21 cellular contexts compared by ENCODE assay signal in genomic region chr13:66424417-66424816, GRCh38.
A peak's percentile ranks its signal among the peaks of the same experiment; 100 is the strongest.
DNase-seq lines count a peak whose midpoint lies in the region; ATAC-seq and TF ChIP-seq lines count a peak whose summit lies in the region.
"Had no signal": no experiment of that assay in that cellular context is flagged by ENCODE, and none has a peak within 500 bp of the region (broad histone marks: within the 10 kb centered on the region; RNA-seq: fewer than 3 reads in every experiment).

No MANE protein-coding gene starts in this region.

- TF ChIP-seq CTCF in fibroblast of lung (conservative IDR thresholded peaks at IDR 0.05 in 1 of 2, IDR thresholded peaks at IDR 0.05 in 1 of 2; ENCODE audit: low read depth in 1 of 2, low read length in 2 of 2), result no peak
- TF ChIP-seq CTCF in osteocyte (IDR thresholded peaks at IDR 0.05), result no peak

- H3K79me2 ChIP-seq in fibroblast of lung (ENCODE audit: control insufficient read depth, insufficient read depth, low read length), result no peaks in the 10 kb centered on the region

- no peaks in the 10 kb centered on the region for H4K20me1 ChIP-seq in fibroblast of lung (ENCODE audit: control insufficient read depth, extremely low read depth, insufficient read depth, low read length)

- no peak for ATAC-seq in HG03520 (IDR thresholded peaks at IDR 0.05; ENCODE audit: unreplicated experiment)
- ATAC-seq: HepG2, right lobe of liver had no signal

- H2AFZ ChIP-seq in fibroblast of lung (ENCODE audit: low read length), result no peak overlapping the region

- peaks cover 24% of the 10 kb centered on the region for H3K36me3 Mint-ChIP-seq in osteocyte (ENCODE audit: unreplicated experiment)
- H3K36me3 Mint-ChIP-seq: activated CD4-positive, alpha-beta memory T cell treated with anti-CD3 and anti-CD28 coated beads for 36 hours had no signal

- no peaks in the 10 kb centered on the region for H3K36me3 ChIP-seq in fibroblast of lung (ENCODE audit: control insufficient read depth, insufficient read depth, low read length)
- H3K36me3 ChIP-seq: right lobe of liver, transverse colon had no signal

- no peaks in the 10 kb centered on the region for H3K9me3 ChIP-seq in fibroblast of lung (ENCODE audit: control insufficient read depth, insufficient read depth, low read depth, low read length)
- H3K9me3 ChIP-seq: Caco-2, right lobe of liver, transverse colon had no signal

- no peaks in the 10 kb centered on the region for H3K4me1 ChIP-seq in fibroblast of lung (ENCODE audit: control insufficient read depth, extremely low read depth, insufficient read depth, low read length)
- H3K4me1 ChIP-seq: Caco-2, right lobe of liver, transverse colon had no signal

- no peak overlapping the region for H3K4me3 Mint-ChIP-seq in osteocyte (ENCODE audit: unreplicated experiment)
- H3K4me3 Mint-ChIP-seq: activated CD4-positive, alpha-beta memory T cell treated with anti-CD3 and anti-CD28 coated beads for 36 hours; T-helper 1 cell treated with Interleukin-12 subunit alpha and Interleukin-12 subunit beta and Interleukin-4 antibody, amounts not matched to agents 30 μg/mL and 1 μg/mL, for 36 hours had no signal

- H3K9me3 Mint-ChIP-seq in osteocyte (ENCODE audit: unreplicated experiment), result peaks cover 15% of the 10 kb centered on the region
- H3K9me3 Mint-ChIP-seq: activated CD4-positive, alpha-beta memory T cell treated with anti-CD3 and anti-CD28 coated beads for 36 hours; T-helper 1 cell treated with Interleukin-12 subunit alpha and Interleukin-12 subunit beta and Interleukin-4 antibody, amounts not matched to agents 30 μg/mL and 1 μg/mL, for 36 hours had no signal

- H3K27me3 ChIP-seq in fibroblast of lung (ENCODE audit: control insufficient read depth, insufficient read depth, low read length), result no peaks in the 10 kb centered on the region
- H3K27me3 ChIP-seq: right lobe of liver, transverse colon had no signal

- peak overlapping the region; percentile 76 for H3K27ac Mint-ChIP-seq in osteocyte (ENCODE audit: unreplicated experiment)
- H3K27ac Mint-ChIP-seq: activated CD4-positive, alpha-beta memory T cell treated with anti-CD3 and anti-CD28 coated beads for 36 hours; T-helper 1 cell treated with Interleukin-12 subunit alpha and Interleukin-12 subunit beta and Interleukin-4 antibody, amounts not matched to agents 30 μg/mL and 1 μg/mL, for 36 hours had no signal

- no peak overlapping the region for H3K9ac ChIP-seq in fibroblast of lung (ENCODE audit: insufficient read depth, low read length)

- H3K27me3 Mint-ChIP-seq in osteocyte (ENCODE audit: unreplicated experiment), result no peaks in the 10 kb centered on the region
- H3K27me3 Mint-ChIP-seq: activated CD4-positive, alpha-beta memory T cell treated with anti-CD3 and anti-CD28 coated beads for 36 hours had no signal

- H3K27ac ChIP-seq in fibroblast of lung (ENCODE audit: insufficient read depth, low read length), result no peak overlapping the region
- H3K27ac ChIP-seq: coronary artery, right lobe of liver, transverse colon had no signal

- no peak overlapping the region for H3K4me3 ChIP-seq in fibroblast of lung (replicated peaks in 1 of 4; ENCODE audit: control extremely low read depth in 1 of 4, insufficient read depth in 1 of 4, low read depth in 3 of 4, low read length in 4 of 4)
- H3K4me3 ChIP-seq: coronary artery, right lobe of liver, transverse colon had no signal

- no peak overlapping the region for H3K4me2 ChIP-seq in fibroblast of lung (ENCODE audit: extremely low read depth, insufficient read depth, low read length)

- DNase-seq in GM04503 (ENCODE audit: low read depth) (peak; percentile 2), amniotic epithelial cell (ENCODE audit: low read depth) (peak; percentile 76), fibroblast of lung (ENCODE audit: low read depth in 2 of 2) (peak; percentile 69 to 78), osteocyte (ENCODE audit: extremely low spot score, unreplicated experiment) (no peak), COLO829 (ENCODE audit: low spot score) (no peak), NCI-H2029 treated with DMSO at 0.1 percent for 48 hours (lab: John Stamatoyannopoulos, UW) (no peak)
- no peak for DNase-seq in activated CD4-positive, alpha-beta T cell treated with anti-CD3 and anti-CD28 coated beads for 4 hours
- DNase-seq: activated CD4-positive, alpha-beta memory T cell treated with anti-CD3 and anti-CD28 coated beads for 36 hours; Caco-2; glutamatergic neuron; NCI-H1436; NCI-H2171 treated with DMSO at 0.1 percent for 48 hours; NCI-H69; right lobe of liver; stimulated activated CD4-positive, alpha-beta T cell treated with anti-CD3 and anti-CD28 coated beads, Interleukin-1b, Interleukin-23, amount 100 ng/mL, for 48 hours; stimulated activated naive CD4-positive, alpha-beta T cell; transverse colon had no signal

- peaks cover 64% of the 10 kb centered on the region for H3K4me1 Mint-ChIP-seq in osteocyte (ENCODE audit: unreplicated experiment)

Comparison
In these comparisons a context has a peak if more than half of its experiments do, and no peak if none do; other contexts are left out.
1. DNase-seq: peak in GM04503 (single experiment), amniotic epithelial cell (single experiment) and fibroblast of lung (2 of 2); none in osteocyte (single experiment), COLO829 (single experiment), activated CD4-positive, alpha-beta T cell treated with anti-CD3 and anti-CD28 coated beads for 4 hours (0 of 2) and NCI-H2029 treated with DMSO at 0.1 percent for 48 hours (single experiment).